Comparison of ENCODE assay signal across 22 cellular contexts in the genomic region with DNA sequence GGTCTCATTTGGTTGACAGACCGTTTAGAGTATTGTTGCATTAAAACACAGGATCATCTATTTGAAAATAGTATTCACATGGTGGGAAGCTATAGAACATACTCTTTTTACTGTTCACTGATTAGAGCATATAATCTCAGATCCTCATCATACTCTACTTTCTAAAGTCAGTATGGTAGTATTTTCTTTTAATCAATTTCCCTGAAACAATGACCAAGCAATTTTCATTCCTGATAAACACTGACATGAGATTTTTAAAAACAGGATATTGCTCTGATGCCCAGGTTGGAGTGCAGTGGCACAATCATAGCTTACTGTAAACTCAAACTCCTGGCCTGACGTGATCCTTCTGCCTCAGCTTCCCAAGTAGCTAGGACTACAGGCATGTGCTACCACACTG.
"Had no signal": no experiment of that assay in that cellular context is flagged by ENCODE, and none has a peak within 500 bp of the region (broad histone marks: within the 10 kb centered on the region; RNA-seq: fewer than 3 reads in every experiment).

No MANE protein-coding gene starts in this region.

- H3K4me3 Mint-ChIP-seq: dendritic cell treated with granulocyte-macrophage colony-stimulating factor and Interleukin-4, amounts not matched to agents 40 ng/mL and 50 ng/mL, for 4 days; mesothelial cell of epicardium; naive B cell; nephron progenitor cell; stimulated activated naive B cell treated with anti-CD40 and anti-IgM and Interleukin-4, amounts not matched to agents 10 μg/mL and 1 μg/mL and 100 μg/mL, for 72 hours; stimulated activated naive CD8-positive, alpha-beta T cell treated with anti-CD3 and anti-CD28 coated beads, Interleukin-15, Interleukin-2, amounts not matched to agents 100 ng/mL and 50 ng/mL, for 24 hours had no signal

- H3K4me1 ChIP-seq: colonic mucosa, parathyroid adenoma, right lobe of liver, upper lobe of left lung had no signal

- ATAC-seq: left lobe of liver; mucosa of descending colon; right lobe of liver; stimulated activated naive B cell treated with anti-CD40 and anti-IgM and Interleukin-4, amounts not matched to agents 10 μg/mL and 1 μg/mL and 100 μg/mL, for 72 hours had no signal

- H3K9me3 ChIP-seq: colonic mucosa, mucosa of descending colon, right lobe of liver, thoracic aorta, tibial nerve, upper lobe of left lung had no signal

- H3K27me3 ChIP-seq: colonic mucosa, right lobe of liver, tibial nerve, upper lobe of left lung had no signal

- H3K27me3 Mint-ChIP-seq: dendritic cell treated with granulocyte-macrophage colony-stimulating factor and Interleukin-4, amounts not matched to agents 40 ng/mL and 50 ng/mL, for 4 days; naive B cell; progenitor cell of endocrine pancreas; stimulated activated naive B cell treated with anti-CD40 and anti-IgM and Interleukin-4, amounts not matched to agents 10 μg/mL and 1 μg/mL and 100 μg/mL, for 72 hours; stimulated activated naive CD8-positive, alpha-beta T cell treated with anti-CD3 and anti-CD28 coated beads, Interleukin-15, Interleukin-2, amounts not matched to agents 100 ng/mL and 50 ng/mL, for 24 hours had no signal

- H3K9me3 Mint-ChIP-seq: dendritic cell treated with granulocyte-macrophage colony-stimulating factor and Interleukin-4, amounts not matched to agents 40 ng/mL and 50 ng/mL, for 4 days; mesothelial cell of epicardium; naive B cell; nephron progenitor cell; stimulated activated naive B cell treated with anti-CD40 and anti-IgM and Interleukin-4, amounts not matched to agents 10 μg/mL and 1 μg/mL and 100 μg/mL, for 72 hours; stimulated activated naive CD8-positive, alpha-beta T cell treated with anti-CD3 and anti-CD28 coated beads, Interleukin-15, Interleukin-2, amounts not matched to agents 100 ng/mL and 50 ng/mL, for 24 hours had no signal

- H3K79me2 ChIP-seq: parathyroid adenoma had no signal

- H3K36me3 ChIP-seq: colonic mucosa had no signal

- DNase-seq: colonic mucosa; effector CD8-positive, alpha-beta T cell; kidney; mesenchymal stem cell; mucosa of descending colon; naive B cell; nephron progenitor cell; right lobe of liver; small intestine; stimulated activated CD4-positive, alpha-beta T cell treated with anti-CD3 and anti-CD28 coated beads, Interleukin-15, amount 100 ng/mL, for 24 hours; stimulated activated CD4-positive, alpha-beta T cell treated with anti-CD3 and anti-CD28 coated beads, Interleukin-2, amount 100 ng/mL, for 48 hours; stimulated activated naive B cell treated with anti-CD40 and anti-IgM and Interleukin-4, amounts not matched to agents 10 μg/mL and 1 μg/mL and 100 μg/mL, for 72 hours; upper lobe of left lung had no signal

- H3K4me3 ChIP-seq: colonic mucosa, lung, mucosa of descending colon, right lobe of liver, thoracic aorta, tibial nerve, upper lobe of left lung had no signal

- H2AFZ ChIP-seq: parathyroid adenoma had no signal

- H3K27ac ChIP-seq: colonic mucosa, parathyroid adenoma, right lobe of liver, thoracic aorta, tibial nerve, upper lobe of left lung had no signal

- H3K27ac Mint-ChIP-seq: dendritic cell treated with granulocyte-macrophage colony-stimulating factor and Interleukin-4, amounts not matched to agents 40 ng/mL and 50 ng/mL, for 4 days; mesothelial cell of epicardium; naive B cell; nephron progenitor cell; progenitor cell of endocrine pancreas; stimulated activated naive B cell treated with anti-CD40 and anti-IgM and Interleukin-4, amounts not matched to agents 10 μg/mL and 1 μg/mL and 100 μg/mL, for 72 hours; stimulated activated naive CD8-positive, alpha-beta T cell treated with anti-CD3 and anti-CD28 coated beads, Interleukin-15, Interleukin-2, amounts not matched to agents 100 ng/mL and 50 ng/mL, for 24 hours had no signal

- H3K4me1 Mint-ChIP-seq: mesothelial cell of epicardium, naive B cell, nephron progenitor cell had no signal
